ENCODE assay signal across 8 cellular contexts in genomic region chr1:155139895-155140629, GRCh38. TPM values are rescaled to one million over a fixed set of nuclear protein-coding genes. Genes with fewer than 3 reads are reported as not detected.
A peak's percentile ranks its signal among the peaks of the same experiment; 100 is the strongest.
DNase-seq lines count a peak whose midpoint lies in the region; ATAC-seq and TF ChIP-seq lines count a peak whose summit lies in the region.

A gene with protein sequence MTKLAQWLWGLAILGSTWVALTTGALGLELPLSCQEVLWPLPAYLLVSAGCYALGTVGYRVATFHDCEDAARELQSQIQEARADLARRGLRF (minus strand): TSS chr1:155140531. CDS start chr1:155140240, 291 bp downstream.

- peak; percentile 70 for ATAC-seq in HG02610 (IDR thresholded peaks at IDR 0.05; ENCODE audit: unreplicated experiment)

- peaks cover 9% of the 10 kb centered on the region for H3K36me3 ChIP-seq in adipocyte (ENCODE audit: control insufficient read depth, insufficient read depth, low read length, severe bottlenecking)

- H3K27me3 Mint-ChIP-seq in type B pancreatic cell: peaks cover 7% of the 10 kb centered on the region

- H3K36me3 Mint-ChIP-seq in type B pancreatic cell: peaks cover 4% of the 10 kb centered on the region

- H3K9ac ChIP-seq in adipocyte (ENCODE audit: low read length): peak within 1 kb of the TSS; percentile 90

- peak within 1 kb of the TSS; percentile 96 for H3K4me3 ChIP-seq in adipocyte (ENCODE audit: low read length)

- peak; percentile 88 for DNase-seq in GM03348 (ENCODE audit: low spot score)
- peak; percentile 15 for DNase-seq in NCI-H1417 treated with DMSO at 0.1 percent for 48 hours (lab: John Stamatoyannopoulos, UW)
- DNase-seq in T-helper 1 cell: peak; percentile 70 to 86 (median 80)
- peak; percentile 97 for DNase-seq in adipocyte (ENCODE audit: low read depth)
- DNase-seq in cardiac septum (ENCODE audit: low spot score): peak; percentile 95
- DNase-seq in posterior cingulate gyrus: peak; percentile 87 to 99 (median 94)
- DNase-seq in type B pancreatic cell (ENCODE audit: extremely low spot score, unreplicated experiment): peak; percentile 87

- no peaks in the 10 kb centered on the region for H3K9me3 Mint-ChIP-seq in type B pancreatic cell

- intact Hi-C loops in cardiac septum (cut with DNase I): loop anchor here (5.0 kb wide), 1 partner anchor 88 kb away; the partner anchor contains the start of gene ADAM15
- intact Hi-C loops in posterior cingulate gyrus (cut with DNase I): no loop called here

- H3K27me3 ChIP-seq in adipocyte (replicated peaks; ENCODE audit: control insufficient read depth, insufficient read depth, low read length): peaks cover 6% of the 10 kb centered on the region

- peaks cover 15% of the 10 kb centered on the region for H3K4me1 Mint-ChIP-seq in type B pancreatic cell (ENCODE audit: unreplicated experiment)

- no peaks in the 10 kb centered on the region for H3K9me3 ChIP-seq in adipocyte (ENCODE audit: control insufficient read depth, low read length)

- TF ChIP-seq CTCF in type B pancreatic cell (conservative IDR thresholded peaks at IDR 0.05): no peak

- H3K4me1 ChIP-seq in adipocyte (ENCODE audit: control insufficient read depth, insufficient read depth, low read length): peaks cover 18% of the 10 kb centered on the region

- H3K27ac Mint-ChIP-seq in type B pancreatic cell: peak within 1 kb of the TSS; percentile 98

- H3K4me3 Mint-ChIP-seq in type B pancreatic cell: peak within 1 kb of the TSS; percentile 100

RNA-seq across cellular contexts. Expression of the gene that starts here (rescaled TPM):
- total RNA-seq in cardiac septum (56.3 TPM), type B pancreatic cell (ENCODE audit: low replicate concordance) (73.9 and 75.3 TPM in 2 replicates)

Comparison
In these comparisons a context has a peak if more than half of its experiments do, and no peak if none do; other contexts are left out.
1. Peak in every context shown above with its lines: DNase-seq, ATAC-seq and H3K4me3 ChIP-seq.
2. DNase-seq: peak in every context shown above with its lines; median percentile 97 in adipocyte; 95 in cardiac septum; 94 in posterior cingulate gyrus; 88 in GM03348; 87 in type B pancreatic cell; 80 in T-helper 1 cell; 15 in NCI-H1417 treated with DMSO at 0.1 percent for 48 hours.